In the genomic region with DNA sequence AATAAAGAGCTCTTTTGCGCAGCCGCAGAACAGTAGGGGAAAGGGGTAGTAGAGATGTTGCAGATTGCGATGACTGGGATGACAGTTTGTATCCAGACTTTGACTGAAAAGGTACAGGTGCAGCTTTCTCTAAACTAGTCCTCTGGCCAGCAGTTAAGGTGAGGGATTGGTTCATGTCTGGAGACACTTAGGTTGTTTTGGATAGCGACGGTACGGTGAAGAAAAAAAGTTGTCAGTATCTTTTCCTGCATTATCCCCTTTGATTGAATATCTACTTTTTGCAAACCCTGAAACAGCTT, we compare ENCODE assay signal across 8 cellular contexts. TPM values are rescaled to one million over a fixed set of nuclear protein-coding genes. Genes with fewer than 3 reads are reported as not detected.
DNase-seq lines count a peak whose midpoint lies in the region; ATAC-seq, FAIRE-seq and TF ChIP-seq lines count a peak whose summit lies in the region.

No MANE protein-coding gene starts in this region.

- H3K4me3 ChIP-seq in CD8-positive, alpha-beta T cell (ENCODE audit: low read depth, low read length) = peak overlapping the region; percentile 75
- H3K4me3 ChIP-seq in HepG2 (replicated peaks in 1 of 3; ENCODE audit: insufficient read depth in 1 of 3, low read depth in 2 of 3, low read length in 3 of 3) = peak overlapping the region; percentile 87 to 93 (median 90)

- peak in 3 of 7 experiments; percentile 24 to 53 (median 35) for DNase-seq in CD8-positive, alpha-beta T cell
- DNase-seq in LHCN-M2 (ENCODE audit: low read depth) (peak; percentile 55), amniotic stem cell (lab: John Stamatoyannopoulos, UW) (peak; percentile 13), HepG2 (ENCODE audit: low spot score) (no peak), type B pancreatic cell (ENCODE audit: extremely low spot score, unreplicated experiment) (no peak), posterior vena cava (ENCODE audit: low spot score) (no peak), cerebellar nuclear complex (lab: John Stamatoyannopoulos, UW) (no peak), NCI-H524 treated with DMSO at 0.1 percent for 48 hours (lab: John Stamatoyannopoulos, UW) (no peak)

- TF ChIP-seq POLR2A in HepG2 (IDR thresholded peaks at IDR 0.05; ENCODE audit: insufficient read depth in 1 of 2, low read depth in 2 of 2, low read length in 2 of 2) = no peak

- CTCF ChIA-PET in CD8-positive, alpha-beta T cell (lab: Charles Lee) = interaction anchor here (0.6 to 2.9 kb wide), 7 partner anchors 13 to 75 kb away, joined by 3 to 14 read pairs (median 6); a partner anchor contains a TSS
- CTCF ChIA-PET in HepG2 (lab: Yijun Ruan, JAX; ENCODE audit: low intra/inter-chr PET ratio, low total read pairs) = no interaction called here

- in situ Hi-C loops in HepG2 (cut with HindIII; ENCODE audit: extremely low pct_ligation_motif_present, low pct_unique_long_range_greater_than_20kb) = no loop called here

- H3K79me2 ChIP-seq in HepG2 (ENCODE audit: insufficient read depth, low read length) = peaks cover 27% of the 10 kb centered on the region

- H4K20me1 ChIP-seq in HepG2 (ENCODE audit: insufficient read depth, low read length) = peaks cover 11% of the 10 kb centered on the region

- peaks cover 17% of the 10 kb centered on the region for H3K36me3 ChIP-seq in CD8-positive, alpha-beta T cell (ENCODE audit: insufficient read depth, low read length)
- H3K36me3 ChIP-seq in HepG2 (replicated peaks in 1 of 2; ENCODE audit: control insufficient read depth in 1 of 2, insufficient read depth in 2 of 2, low read length in 2 of 2) = peaks cover 15 to 30% of the 10 kb centered on the region in 2 experiments; a peak in 4 of 5 replicates

- intact Hi-C loops in CD8-positive, alpha-beta T cell (cut with DNase I, micrococcal nuclease) = loop anchor here (2.0 to 10.0 kb wide), 6 partner anchors 125 to 640 kb away; a partner anchor contains a TSS
- intact Hi-C loops in HepG2 (cut with micrococcal nuclease; ENCODE audit: unreplicated experiment) (loop anchor here (1.0 to 2.0 kb wide), 2 partner anchors 13 to 159 kb away; a partner anchor contains a TSS), posterior vena cava (cut with DNase I) (no loop called here)

- H3K4me1 Mint-ChIP-seq in CD8-positive, alpha-beta T cell (ENCODE audit: low read depth) = peaks cover 43% of the 10 kb centered on the region
- H3K4me1 Mint-ChIP-seq in type B pancreatic cell (ENCODE audit: unreplicated experiment) = peaks cover 27% of the 10 kb centered on the region

- no peak for ATAC-seq in CD8-positive, alpha-beta T cell
- ATAC-seq in HepG2 = no peak

- peaks cover 53% of the 10 kb centered on the region for H3K36me3 Mint-ChIP-seq in CD8-positive, alpha-beta T cell
- peaks cover 19% of the 10 kb centered on the region for H3K36me3 Mint-ChIP-seq in type B pancreatic cell

- no peaks in the 10 kb centered on the region for H3K9me3 ChIP-seq in CD8-positive, alpha-beta T cell (ENCODE audit: low read length)
- H3K9me3 ChIP-seq in HepG2 (ENCODE audit: low read length) = no peaks in the 10 kb centered on the region

- peak overlapping the region; percentile 92 for H3K4me2 ChIP-seq in HepG2 (ENCODE audit: low read depth, low read length)

- no peak overlapping the region for H2AFZ ChIP-seq in HepG2 (ENCODE audit: low read length)

- H3K4me1 ChIP-seq in CD8-positive, alpha-beta T cell (ENCODE audit: insufficient read depth, low read length) = peaks cover 25% of the 10 kb centered on the region
- H3K4me1 ChIP-seq in HepG2 (ENCODE audit: insufficient read depth, low read length) = peaks cover 26% of the 10 kb centered on the region

- no TSS peak for BruUV-seq in HepG2 (replicated peaks; lab: Mats Ljungman, UMichigan)

- H3K4me3 Mint-ChIP-seq in CD8-positive, alpha-beta T cell = peak overlapping the region; percentile 95
- H3K4me3 Mint-ChIP-seq in type B pancreatic cell = peak overlapping the region; percentile 99

- peak overlapping the region; percentile 85 for H3K9ac ChIP-seq in HepG2 (ENCODE audit: insufficient read depth, low read depth, low read length)

- FAIRE-seq in HepG2 (lab: Jason Lieb, UNC) = no peak

- peak overlapping the region; percentile 98 for H3K27ac ChIP-seq in CD8-positive, alpha-beta T cell (ENCODE audit: low read depth, low read length)
- peak overlapping the region; percentile 94 for H3K27ac ChIP-seq in HepG2 (ENCODE audit: extremely low read length, insufficient read depth, low read length)

- WGBS in HepG2 (ENCODE audit: low lambda C conversion rate) = 2% methylated on average over 6 of the region's 6 CpGs

- no peaks in the 10 kb centered on the region for H3K27me3 ChIP-seq in CD8-positive, alpha-beta T cell (ENCODE audit: insufficient read depth, low read length)
- H3K27me3 ChIP-seq in HepG2 (ENCODE audit: control insufficient read depth in 1 of 2, insufficient read depth in 2 of 2, low read length in 2 of 2) = no peaks in the 10 kb centered on the region; a peak in 1 of 5 replicates

- H3K27me3 Mint-ChIP-seq in CD8-positive, alpha-beta T cell (ENCODE audit: low read depth) = no peaks in the 10 kb centered on the region
- no peaks in the 10 kb centered on the region for H3K27me3 Mint-ChIP-seq in type B pancreatic cell

- POLR2A ChIA-PET in CD8-positive, alpha-beta T cell (lab: Charles Lee) = interaction anchor here (0.6 to 4.0 kb wide), 11 partner anchors 8 to 333 kb away, joined by 3 to 32 read pairs (median 8); a partner anchor contains a TSS
- POLR2A ChIA-PET in HepG2 (lab: Yijun Ruan, JAX) = interaction anchor here (0.7 to 4.3 kb wide), 16 partner anchors 8 to 356 kb away, joined by 3 to 74 read pairs (median 6); a partner anchor contains a TSS

- TF ChIP-seq RAD21 in HepG2 (CRISPR knock-in tag; IDR thresholded peaks at IDR 0.05) = no peak

- no peaks in the 10 kb centered on the region for H3K9me3 Mint-ChIP-seq in CD8-positive, alpha-beta T cell
- H3K9me3 Mint-ChIP-seq in type B pancreatic cell = no peaks in the 10 kb centered on the region

- peak overlapping the region; percentile 99 for H3K27ac Mint-ChIP-seq in CD8-positive, alpha-beta T cell
- peak overlapping the region; percentile 99 for H3K27ac Mint-ChIP-seq in type B pancreatic cell

- no peak for TF ChIP-seq EP300 in HepG2 (IDR thresholded peaks at IDR 0.05; ENCODE audit: low read depth in 2 of 2, low read length in 2 of 2)
- no peak for TF ChIP-seq EP300 in HepG2 (CRISPR knock-in tag; IDR thresholded peaks at IDR 0.05; ENCODE audit: borderline replicate concordance)

- TF ChIP-seq CTCF in CD8-positive, alpha-beta T cell (IDR thresholded peaks at IDR 0.05) = no peak
- no peak for TF ChIP-seq CTCF in HepG2 (CRISPR knock-in tag; IDR thresholded peaks at IDR 0.05)
- TF ChIP-seq CTCF in type B pancreatic cell (conservative IDR thresholded peaks at IDR 0.05) = no peak

RNA-seq across cellular contexts. Expression of a gene that starts 0.5 kb away (rescaled TPM):
- 10 to 100 TPM; 11.3 to 13.3 TPM for total RNA-seq in CD8-positive, alpha-beta T cell
- total RNA-seq in LHCN-M2 (2014; rRNA removed) (9.6 and 13.7 TPM in 2 replicates), HepG2 (2016; rRNA removed; fragmentation: Illumina TruSeq; extraction: Trizol) (13.9 and 14.6 TPM in 2 replicates), type B pancreatic cell (ENCODE audit: low replicate concordance) (10.7 and 32.5 TPM in 2 replicates), posterior vena cava (1 to 10 TPM; 5.4 to 8.3 TPM)
- 9.1 TPM for polyA plus RNA-seq in LHCN-M2 (2012)
- total RNA-seq in HepG2 (2016; cell fraction: cytosol; rRNA removed; fragmentation: Illumina TruSeq; extraction: Trizol; ENCODE audit: low read depth) = 6.5 and 6.6 TPM in 2 replicates
- total RNA-seq in HepG2 (2016; cell fraction: insoluble cytoplasmic fraction; rRNA removed; fragmentation: Illumina TruSeq; extraction: Trizol) = 13.8 and 15.5 TPM in 2 replicates
- 12.6 and 13.1 TPM in 2 replicates for total RNA-seq in HepG2 (2016; cell fraction: membrane; rRNA removed; fragmentation: Illumina TruSeq; extraction: Trizol)
- total RNA-seq in HepG2 (2016; cell fraction: nucleus; rRNA removed; fragmentation: Illumina TruSeq; extraction: Trizol) = 11.4 and 14.4 TPM in 2 replicates
- 20.6 and 21.2 TPM in 2 replicates for polyA plus RNA-seq in HepG2 (2011; rRNA removed)
- 14.8 and 17.1 TPM in 2 replicates for polyA plus RNA-seq in HepG2 (2011; cell fraction: cytosol; rRNA removed)
- 16.1 and 23.0 TPM in 2 replicates for polyA plus RNA-seq in HepG2 (2011; cell fraction: nucleus; rRNA removed)
- 12.5 and 15.6 TPM in 2 replicates for polyA plus RNA-seq in HepG2 (2012)
- polyA plus RNA-seq in HepG2 (2016; cell fraction: cytosol; fragmentation: Illumina TruSeq; extraction: Trizol; ENCODE audit: low read depth) = 5.9 and 6.1 TPM in 2 replicates
- 27.5 and 29.3 TPM in 2 replicates for polyA plus RNA-seq in HepG2 (2016; cell fraction: insoluble cytoplasmic fraction; fragmentation: Illumina TruSeq; extraction: Trizol; ENCODE audit: low read depth)
- 13.6 and 13.9 TPM in 2 replicates for polyA plus RNA-seq in HepG2 (2016; cell fraction: membrane; fragmentation: Illumina TruSeq; extraction: Trizol; ENCODE audit: low read depth)
- 25.4 and 26.7 TPM in 2 replicates for polyA plus RNA-seq in HepG2 (2016; cell fraction: nucleus; fragmentation: Illumina TruSeq; extraction: Trizol; ENCODE audit: insufficient read depth, low read depth)
- 34.9 and 73.8 TPM in 2 replicates for polyA minus RNA-seq in HepG2 (2011; rRNA and poly(A)+ RNA removed; ENCODE audit: low replicate concordance)
- polyA minus RNA-seq in HepG2 (2011; cell fraction: cytosol; rRNA and poly(A)+ RNA removed) = 4.9 and 5.8 TPM in 2 replicates
- polyA minus RNA-seq in HepG2 (2011; cell fraction: nucleus; rRNA and poly(A)+ RNA removed) = 20.6 and 27.1 TPM in 2 replicates

RNA-seq across cellular contexts. Expression of a gene that starts 1.3 kb away (rescaled TPM):
- 100 to 1,000 TPM; 148 to 159 TPM for total RNA-seq in CD8-positive, alpha-beta T cell
- total RNA-seq in LHCN-M2 (2014; rRNA removed) (51.1 TPM in 2 replicates), HepG2 (2016; rRNA removed; fragmentation: Illumina TruSeq; extraction: Trizol) (54.8 and 55.6 TPM in 2 replicates), type B pancreatic cell (ENCODE audit: low replicate concordance) (59.3 and 67.1 TPM in 2 replicates), posterior vena cava (10 to 100 TPM; 52.2 to 59.6 TPM)
- polyA plus RNA-seq in LHCN-M2 (2012) = 58.1 TPM
- 11.5 and 14.7 TPM in 2 replicates for total RNA-seq in HepG2 (2016; cell fraction: cytosol; rRNA removed; fragmentation: Illumina TruSeq; extraction: Trizol; ENCODE audit: low read depth)
- total RNA-seq in HepG2 (2016; cell fraction: insoluble cytoplasmic fraction; rRNA removed; fragmentation: Illumina TruSeq; extraction: Trizol) = 48.5 and 56.5 TPM in 2 replicates
- 23.9 and 27.8 TPM in 2 replicates for total RNA-seq in HepG2 (2016; cell fraction: membrane; rRNA removed; fragmentation: Illumina TruSeq; extraction: Trizol)
- total RNA-seq in HepG2 (2016; cell fraction: nucleus; rRNA removed; fragmentation: Illumina TruSeq; extraction: Trizol) = 27.7 and 34.5 TPM in 2 replicates
- polyA plus RNA-seq in HepG2 (2011; rRNA removed) = 35.0 and 46.8 TPM in 2 replicates
- polyA plus RNA-seq in HepG2 (2011; cell fraction: cytosol; rRNA removed) = 25.1 and 32.1 TPM in 2 replicates
- polyA plus RNA-seq in HepG2 (2011; cell fraction: nucleus; rRNA removed) = 40.6 and 54.9 TPM in 2 replicates
- polyA plus RNA-seq in HepG2 (2012) = 45.3 and 50.3 TPM in 2 replicates
- 12.7 and 15.8 TPM in 2 replicates for polyA plus RNA-seq in HepG2 (2016; cell fraction: cytosol; fragmentation: Illumina TruSeq; extraction: Trizol; ENCODE audit: low read depth)
- polyA plus RNA-seq in HepG2 (2016; cell fraction: insoluble cytoplasmic fraction; fragmentation: Illumina TruSeq; extraction: Trizol; ENCODE audit: low read depth) = 53.9 and 60.5 TPM in 2 replicates
- polyA plus RNA-seq in HepG2 (2016; cell fraction: membrane; fragmentation: Illumina TruSeq; extraction: Trizol; ENCODE audit: low read depth) = 19.5 and 25.2 TPM in 2 replicates
- polyA plus RNA-seq in HepG2 (2016; cell fraction: nucleus; fragmentation: Illumina TruSeq; extraction: Trizol; ENCODE audit: insufficient read depth, low read depth) = 84.3 and 89.3 TPM in 2 replicates
- polyA minus RNA-seq in HepG2 (2011; rRNA and poly(A)+ RNA removed; ENCODE audit: low replicate concordance) = 34.2 and 47.6 TPM in 2 replicates
- polyA minus RNA-seq in HepG2 (2011; cell fraction: cytosol; rRNA and poly(A)+ RNA removed) = 22.4 and 23.5 TPM in 2 replicates
- polyA minus RNA-seq in HepG2 (2011; cell fraction: nucleus; rRNA and poly(A)+ RNA removed) = 22.4 and 27.0 TPM in 2 replicates

RNA-seq across cellular contexts. Expression of a gene that starts 13.6 kb away (rescaled TPM):
- total RNA-seq in CD8-positive, alpha-beta T cell = 100 to 1,000 TPM; 121 to 130 TPM
- total RNA-seq in LHCN-M2 (2014; rRNA removed) = 46.6 and 69.5 TPM in 2 replicates
- 58.3 TPM for polyA plus RNA-seq in LHCN-M2 (2012)
- 98.9 and 104 TPM in 2 replicates for total RNA-seq in HepG2 (2016; rRNA removed; fragmentation: Illumina TruSeq; extraction: Trizol)
- total RNA-seq in HepG2 (2016; cell fraction: cytosol; rRNA removed; fragmentation: Illumina TruSeq; extraction: Trizol; ENCODE audit: low read depth) = 8.1 and 8.9 TPM in 2 replicates
- total RNA-seq in HepG2 (2016; cell fraction: insoluble cytoplasmic fraction; rRNA removed; fragmentation: Illumina TruSeq; extraction: Trizol) = 89.2 and 106 TPM in 2 replicates
- total RNA-seq in HepG2 (2016; cell fraction: membrane; rRNA removed; fragmentation: Illumina TruSeq; extraction: Trizol) = 23.0 and 27.5 TPM in 2 replicates
- total RNA-seq in HepG2 (2016; cell fraction: nucleus; rRNA removed; fragmentation: Illumina TruSeq; extraction: Trizol) = 61.2 and 71.0 TPM in 2 replicates
- polyA plus RNA-seq in HepG2 (2011; rRNA removed) = 25.4 and 33.7 TPM in 2 replicates
- 35.0 and 35.5 TPM in 2 replicates for polyA plus RNA-seq in HepG2 (2011; cell fraction: cytosol; rRNA removed)
- polyA plus RNA-seq in HepG2 (2011; cell fraction: nucleus; rRNA removed) = 75.1 and 116 TPM in 2 replicates
- polyA plus RNA-seq in HepG2 (2012) = 50.5 and 61.2 TPM in 2 replicates
- polyA plus RNA-seq in HepG2 (2016; cell fraction: cytosol; fragmentation: Illumina TruSeq; extraction: Trizol; ENCODE audit: low read depth) = 5.5 and 7.0 TPM in 2 replicates
- polyA plus RNA-seq in HepG2 (2016; cell fraction: insoluble cytoplasmic fraction; fragmentation: Illumina TruSeq; extraction: Trizol; ENCODE audit: low read depth) = 87.5 and 108 TPM in 2 replicates
- polyA plus RNA-seq in HepG2 (2016; cell fraction: membrane; fragmentation: Illumina TruSeq; extraction: Trizol; ENCODE audit: low read depth) = 13.4 and 16.7 TPM in 2 replicates
- 107 and 118 TPM in 2 replicates for polyA plus RNA-seq in HepG2 (2016; cell fraction: nucleus; fragmentation: Illumina TruSeq; extraction: Trizol; ENCODE audit: insufficient read depth, low read depth)
- polyA minus RNA-seq in HepG2 (2011; rRNA and poly(A)+ RNA removed; ENCODE audit: low replicate concordance) = 69.0 and 79.0 TPM in 2 replicates
- 37.8 and 41.4 TPM in 2 replicates for polyA minus RNA-seq in HepG2 (2011; cell fraction: cytosol; rRNA and poly(A)+ RNA removed)
- polyA minus RNA-seq in HepG2 (2011; cell fraction: nucleus; rRNA and poly(A)+ RNA removed) = 51.5 and 64.8 TPM in 2 replicates
- total RNA-seq in type B pancreatic cell (ENCODE audit: low replicate concordance) = 64.2 and 69.2 TPM in 2 replicates
- total RNA-seq in posterior vena cava = 10 to 100 TPM; 39.4 to 42.3 TPM

RNA-seq across cellular contexts. Expression of a gene that starts 59.4 kb away (rescaled TPM):
- 10 to 100 TPM; 85.5 to 95.4 TPM for total RNA-seq in CD8-positive, alpha-beta T cell
- total RNA-seq in LHCN-M2 (2014; rRNA removed) (37.9 and 43.9 TPM in 2 replicates), HepG2 (2016; rRNA removed; fragmentation: Illumina TruSeq; extraction: Trizol) (19.5 and 38.4 TPM in 2 replicates), type B pancreatic cell (ENCODE audit: low replicate concordance) (84.3 and 116 TPM in 2 replicates), posterior vena cava (10 to 100 TPM; 35.2 to 50.7 TPM)
- polyA plus RNA-seq in LHCN-M2 (2012) = 17.7 TPM
- total RNA-seq in HepG2 (2016; cell fraction: cytosol; rRNA removed; fragmentation: Illumina TruSeq; extraction: Trizol; ENCODE audit: low read depth) = 5.1 and 5.4 TPM in 2 replicates
- 13.2 and 42.6 TPM in 2 replicates for total RNA-seq in HepG2 (2016; cell fraction: insoluble cytoplasmic fraction; rRNA removed; fragmentation: Illumina TruSeq; extraction: Trizol)
- 19.2 and 21.3 TPM in 2 replicates for total RNA-seq in HepG2 (2016; cell fraction: membrane; rRNA removed; fragmentation: Illumina TruSeq; extraction: Trizol)
- total RNA-seq in HepG2 (2016; cell fraction: nucleus; rRNA removed; fragmentation: Illumina TruSeq; extraction: Trizol) = 91.7 and 92.9 TPM in 2 replicates
- polyA plus RNA-seq in HepG2 (2011; rRNA removed) = 24.2 and 26.3 TPM in 2 replicates
- 7.9 and 8.8 TPM in 2 replicates for polyA plus RNA-seq in HepG2 (2011; cell fraction: cytosol; rRNA removed)
- 65.0 and 73.1 TPM in 2 replicates for polyA plus RNA-seq in HepG2 (2011; cell fraction: nucleus; rRNA removed)
- 21.8 and 27.4 TPM in 2 replicates for polyA plus RNA-seq in HepG2 (2012)
- 1.3 and 1.7 TPM in 2 replicates for polyA plus RNA-seq in HepG2 (2016; cell fraction: cytosol; fragmentation: Illumina TruSeq; extraction: Trizol; ENCODE audit: low read depth)
- polyA plus RNA-seq in HepG2 (2016; cell fraction: insoluble cytoplasmic fraction; fragmentation: Illumina TruSeq; extraction: Trizol; ENCODE audit: low read depth) = 13.5 and 21.2 TPM in 2 replicates
- 3.0 and 3.3 TPM in 2 replicates for polyA plus RNA-seq in HepG2 (2016; cell fraction: membrane; fragmentation: Illumina TruSeq; extraction: Trizol; ENCODE audit: low read depth)
- 51.3 and 58.2 TPM in 2 replicates for polyA plus RNA-seq in HepG2 (2016; cell fraction: nucleus; fragmentation: Illumina TruSeq; extraction: Trizol; ENCODE audit: insufficient read depth, low read depth)
- polyA minus RNA-seq in HepG2 (2011; rRNA and poly(A)+ RNA removed; ENCODE audit: low replicate concordance) = 75.0 and 146 TPM in 2 replicates
- polyA minus RNA-seq in HepG2 (2011; cell fraction: cytosol; rRNA and poly(A)+ RNA removed) = 20.5 and 21.2 TPM in 2 replicates
- 501 and 572 TPM in 2 replicates for polyA minus RNA-seq in HepG2 (2011; cell fraction: nucleus; rRNA and poly(A)+ RNA removed)

Comparison
In these comparisons a context has a peak if more than half of its experiments do, and no peak if none do; other contexts are left out.
1. DNase-seq: peak in LHCN-M2 (single experiment) and amniotic stem cell (single experiment); none in HepG2 (single experiment), type B pancreatic cell (single experiment), posterior vena cava (single experiment), cerebellar nuclear complex (0 of 2) and NCI-H524 treated with DMSO at 0.1 percent for 48 hours (single experiment).
2. intact Hi-C loops: an anchor here in CD8-positive, alpha-beta T cell (2.0 to 10.0 kb wide) and HepG2 (1.0 to 2.0 kb wide); none called in posterior vena cava.